Comparison of ENCODE assay signal across 24 cellular contexts in the genomic region with DNA sequence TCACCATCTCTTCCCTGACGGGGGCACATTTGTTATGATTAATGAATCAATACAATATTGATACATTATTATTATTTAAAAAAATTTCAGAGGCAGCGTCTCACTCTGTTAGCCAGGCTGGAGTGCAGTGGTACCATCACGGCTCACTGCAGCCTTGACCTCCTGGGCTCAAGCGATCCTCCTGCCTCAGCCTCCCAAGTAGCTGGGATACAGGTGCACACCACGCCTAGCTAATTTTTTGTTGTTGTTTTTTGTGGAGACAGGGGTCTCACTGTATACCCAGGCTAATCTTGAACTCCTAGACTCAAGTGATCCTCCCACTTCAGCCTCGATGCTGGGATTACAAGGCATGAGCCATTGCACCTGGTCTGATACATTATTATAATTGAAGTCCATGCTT. TPM values are rescaled to one million over a fixed set of nuclear protein-coding genes. Genes with fewer than 3 reads are reported as not detected.
A peak's percentile ranks its signal among the peaks of the same experiment; 100 is the strongest.
DNase-seq lines count a peak whose midpoint lies in the region; ATAC-seq and TF ChIP-seq lines count a peak whose summit lies in the region.
"Had no signal": no experiment of that assay in that cellular context is flagged by ENCODE, and none has a peak within 500 bp of the region (broad histone marks: within the 10 kb centered on the region; RNA-seq: fewer than 3 reads in every experiment).

No MANE protein-coding gene starts in this region.

- H3K4me3 Mint-ChIP-seq in endodermal cell (no peak overlapping the region), type B pancreatic cell (no peak overlapping the region)
- H3K4me3 Mint-ChIP-seq: CD14-positive monocyte; CD4-positive, CD25-positive, alpha-beta regulatory T cell; CD8-positive, alpha-beta memory T cell had no signal

- WGBS in endodermal cell (ENCODE audit: insufficient coverage in 1 of 2, insufficient read length in 1 of 2), 2 experiments: 90 to 94% methylated on average over 2 to 6 of the region's 6 CpGs
- WGBS in neuronal stem cell (ENCODE audit: extremely low coverage in 2 of 2, insufficient read length in 2 of 2, insufficient replicate concordance in 1 of 2), 2 donors: no CpG with 5 or more reads among the region's 6 CpGs
- 94 to 96% methylated on average over 6 of the region's 6 CpGs for WGBS in aorta, 2 donors

- H3K27ac ChIP-seq in RWPE1: peak overlapping the region; percentile 0; the same call in 1 of the 2 replicates
- H3K27ac ChIP-seq in endodermal cell (ENCODE audit: low read depth, low read length): no peak overlapping the region
- H3K27ac ChIP-seq in neuronal stem cell (replicated peaks; ENCODE audit: low read length): no peak overlapping the region
- H3K27ac ChIP-seq in aorta (ENCODE audit: low read depth in 1 of 2, low read length in 2 of 2): no peak overlapping the region
- H3K27ac ChIP-seq: BLaER1 had no signal

- H3K9me3 ChIP-seq in endodermal cell (ENCODE audit: control insufficient read depth, low read length) (no peaks in the 10 kb centered on the region), neuronal stem cell (replicated peaks in 1 of 2; ENCODE audit: control insufficient read depth in 2 of 2, insufficient read depth in 1 of 2, low read depth in 1 of 2, low read length in 2 of 2) (no peaks in the 10 kb centered on the region), aorta (ENCODE audit: control insufficient read depth, low read length) (no peaks in the 10 kb centered on the region)
- H3K9me3 ChIP-seq: BE2C, BLaER1 had no signal

- no peak overlapping the region for H3K4me2 ChIP-seq in neuronal stem cell (ENCODE audit: insufficient read depth, low read length, poor library complexity, severe bottlenecking)
- H3K4me2 ChIP-seq: BLaER1 had no signal

- no peaks in the 10 kb centered on the region for H3K79me1 ChIP-seq in neuronal stem cell (ENCODE audit: low read depth, low read length)

- no peak overlapping the region for H3K23ac ChIP-seq in neuronal stem cell (ENCODE audit: low read depth, low read length, poor library complexity)

- H4K8ac ChIP-seq in neuronal stem cell (ENCODE audit: low read depth, low read length): no peak overlapping the region

- H3K4me3 ChIP-seq in endodermal cell (ENCODE audit: low read length) (no peak overlapping the region), neuronal stem cell (ENCODE audit: low read length in 2 of 2) (no peak overlapping the region), aorta (ENCODE audit: low read length in 2 of 2) (no peak overlapping the region)
- H3K4me3 ChIP-seq: BLaER1, GM12878 had no signal

- no peaks in the 10 kb centered on the region for H3K9me3 Mint-ChIP-seq in endodermal cell
- H3K9me3 Mint-ChIP-seq in type B pancreatic cell: no peaks in the 10 kb centered on the region
- H3K9me3 Mint-ChIP-seq: CD14-positive monocyte; CD4-positive, alpha-beta memory T cell; CD4-positive, CD25-positive, alpha-beta regulatory T cell; CD8-positive, alpha-beta memory T cell had no signal

- H3K27me3 ChIP-seq in endodermal cell (ENCODE audit: control insufficient read depth, insufficient read depth, low read length, poor library complexity, severe bottlenecking) (no peaks in the 10 kb centered on the region), neuronal stem cell (ENCODE audit: control insufficient read depth in 3 of 3, insufficient read depth in 3 of 3, low read depth in 1 of 3, low read length in 3 of 3) (peaks cover 0 to 7% (median 0%) of the 10 kb centered on the region in 3 experiments), aorta (ENCODE audit: control insufficient read depth in 1 of 2, insufficient read depth in 2 of 2, low read length in 1 of 2) (no peaks in the 10 kb centered on the region)
- H3K27me3 ChIP-seq: BE2C, BLaER1 had no signal

- ATAC-seq in aorta (ENCODE audit: low FRiP score): no peak
- no peak for ATAC-seq in GM21423 (IDR thresholded peaks at IDR 0.05; ENCODE audit: unreplicated experiment)
- ATAC-seq: GM12878 had no signal

- no peaks in the 10 kb centered on the region for H3K36me3 Mint-ChIP-seq in endodermal cell (ENCODE audit: low read depth)
- no peaks in the 10 kb centered on the region for H3K36me3 Mint-ChIP-seq in type B pancreatic cell
- H3K36me3 Mint-ChIP-seq: CD14-positive monocyte; CD4-positive, alpha-beta memory T cell; CD4-positive, CD25-positive, alpha-beta regulatory T cell; CD8-positive, alpha-beta memory T cell had no signal

- H3K9ac ChIP-seq in endodermal cell (ENCODE audit: extremely low read depth, low read length, poor library complexity, severe bottlenecking): no peak overlapping the region
- H3K9ac ChIP-seq in neuronal stem cell (ENCODE audit: low read depth, low read length, poor library complexity): no peak overlapping the region
- H3K9ac ChIP-seq: BLaER1 had no signal

- H3K4me1 ChIP-seq in endodermal cell (ENCODE audit: control insufficient read depth, insufficient read depth, low read length): peaks cover 11% of the 10 kb centered on the region
- H3K4me1 ChIP-seq in neuronal stem cell (ENCODE audit: control insufficient read depth in 2 of 2, insufficient read depth in 1 of 2, low read depth in 1 of 2, low read length in 2 of 2): peaks cover 10 to 19% of the 10 kb centered on the region in 2 donors
- no peaks in the 10 kb centered on the region for H3K4me1 ChIP-seq in aorta (ENCODE audit: control insufficient read depth in 1 of 2, insufficient read depth in 2 of 2, low read length in 2 of 2)

- DNase-seq in RWPE1 (ENCODE audit: low spot score) (no peak), endodermal cell (no peak), neuronal stem cell (ENCODE audit: low spot score) (no peak), type B pancreatic cell (ENCODE audit: extremely low spot score, unreplicated experiment) (no peak), aorta (no peak)
- no peak for DNase-seq in activated T-cell treated with anti-CD3 and anti-CD28 coated beads, Interleukin-2, amount 50 U/mL, for 1 hour
- DNase-seq: 8988T; ACHN; BE2C; C1 segment of cervical spinal cord; CD4-positive, alpha-beta memory T cell; CD4-positive, CD25-positive, alpha-beta regulatory T cell; COR-L47; DMS 273 treated with DMSO at 0.1 percent for 48 hours; DMS53; DMS79; DND-41; EL; GDM1 had no signal

- TF ChIP-seq CTCF in RWPE1 (conservative IDR thresholded peaks at IDR 0.05; ENCODE audit: low read depth) (no peak), endodermal cell (conservative IDR thresholded peaks at IDR 0.05) (no peak), type B pancreatic cell (conservative IDR thresholded peaks at IDR 0.05) (no peak)

- H2BK12ac ChIP-seq in neuronal stem cell (ENCODE audit: low read length): no peak overlapping the region

- no peak overlapping the region for H2AK5ac ChIP-seq in neuronal stem cell (ENCODE audit: low read depth, low read length)

- no peak overlapping the region for H2AFZ ChIP-seq in neuronal stem cell (ENCODE audit: low read length)

- H4K91ac ChIP-seq in neuronal stem cell (ENCODE audit: low read depth, low read length, poor library complexity): no peak overlapping the region

- H3K27ac Mint-ChIP-seq in endodermal cell (peak overlapping the region; percentile 74), type B pancreatic cell (peak overlapping the region; percentile 31)
- H3K27ac Mint-ChIP-seq: CD4-positive, alpha-beta memory T cell; CD4-positive, CD25-positive, alpha-beta regulatory T cell; CD8-positive, alpha-beta memory T cell had no signal

- POLR2A ChIA-PET in RWPE1 (lab: Yijun Ruan, JAX; ENCODE audit: low non-redundant PET): interaction anchor here (0.6 kb wide), 1 partner anchor 53 kb away, joined by 3 read pairs; no protein-coding TSS in a partner anchor

- no peaks in the 10 kb centered on the region for H3K27me3 Mint-ChIP-seq in endodermal cell (ENCODE audit: insufficient read depth)
- no peaks in the 10 kb centered on the region for H3K27me3 Mint-ChIP-seq in type B pancreatic cell
- H3K27me3 Mint-ChIP-seq: CD4-positive, alpha-beta memory T cell had no signal

- H2BK15ac ChIP-seq in neuronal stem cell (ENCODE audit: low read length): peak overlapping the region; percentile 18

- H3K4me1 Mint-ChIP-seq in endodermal cell (peaks cover 51% of the 10 kb centered on the region), type B pancreatic cell (ENCODE audit: unreplicated experiment) (peaks cover 43% of the 10 kb centered on the region)

- CTCF ChIA-PET in RWPE1 (lab: Yijun Ruan, JAX): no interaction called here

- H3K4ac ChIP-seq in neuronal stem cell (ENCODE audit: low read length): no peak overlapping the region

- intact Hi-C loops in aorta (cut with DNase I): no loop called here

- no peak overlapping the region for H3K18ac ChIP-seq in neuronal stem cell (ENCODE audit: low read length)

- H2BK120ac ChIP-seq in neuronal stem cell (ENCODE audit: low read depth, low read length): no peak overlapping the region

- no peak overlapping the region for H2BK5ac ChIP-seq in neuronal stem cell (ENCODE audit: low read length)

- no peaks in the 10 kb centered on the region for H3K36me3 ChIP-seq in endodermal cell (ENCODE audit: control insufficient read depth, insufficient read depth, low read length)
- no peaks in the 10 kb centered on the region for H3K36me3 ChIP-seq in neuronal stem cell (replicated peaks in 1 of 2; ENCODE audit: control insufficient read depth in 2 of 2, insufficient read depth in 2 of 2, low read length in 2 of 2)
- no peaks in the 10 kb centered on the region for H3K36me3 ChIP-seq in aorta (ENCODE audit: control insufficient read depth in 1 of 2, insufficient read depth in 2 of 2, low read length in 1 of 2)
- H3K36me3 ChIP-seq: BE2C, BLaER1 had no signal

- H3K14ac ChIP-seq in neuronal stem cell (ENCODE audit: low read length): no peak overlapping the region

RNA-seq across cellular contexts. Expression of gene SRC, which starts 4.9 kb away (rescaled TPM):
- total RNA-seq in endodermal cell (100 to 1,000 TPM in 1 of 2 donors, 10 to 100 TPM in 1; 75.6 to 109 TPM), type B pancreatic cell (ENCODE audit: low replicate concordance) (56.0 and 70.3 TPM in 2 replicates), aorta (10 to 100 TPM; 51.3 to 72.4 TPM)
- polyA plus RNA-seq in endodermal cell (2013, experiment 1 of 2): 48.4 TPM
- 41.1 TPM for polyA plus RNA-seq in endodermal cell (2013, experiment 2 of 2)
- 32.2 TPM for polyA plus RNA-seq in neuronal stem cell (2013, experiment 1 of 2)
- 33.5 TPM for polyA plus RNA-seq in neuronal stem cell (2013, experiment 2 of 2)
- polyA plus RNA-seq in aorta: 10 to 100 TPM; 16.7 to 31.1 TPM

RNA-seq across cellular contexts. Expression of gene MANBAL, which starts 51.5 kb away (rescaled TPM):
- total RNA-seq in endodermal cell: 10 to 100 TPM; 44.4 to 49.9 TPM
- polyA plus RNA-seq in endodermal cell (2013, experiment 1 of 2): 60.3 TPM
- polyA plus RNA-seq in endodermal cell (2013, experiment 2 of 2): 61.4 TPM
- 66.5 TPM for polyA plus RNA-seq in neuronal stem cell (2013, experiment 1 of 2)
- 66.4 TPM for polyA plus RNA-seq in neuronal stem cell (2013, experiment 2 of 2)
- 35.5 and 40.4 TPM in 2 replicates for total RNA-seq in type B pancreatic cell (ENCODE audit: low replicate concordance)
- total RNA-seq in aorta: 10 to 100 TPM; 47.1 to 59.3 TPM
- polyA plus RNA-seq in aorta: 10 to 100 TPM; 61.1 to 86.8 TPM
